ENCODE assay signal across 17 cellular contexts in the genomic region with DNA sequence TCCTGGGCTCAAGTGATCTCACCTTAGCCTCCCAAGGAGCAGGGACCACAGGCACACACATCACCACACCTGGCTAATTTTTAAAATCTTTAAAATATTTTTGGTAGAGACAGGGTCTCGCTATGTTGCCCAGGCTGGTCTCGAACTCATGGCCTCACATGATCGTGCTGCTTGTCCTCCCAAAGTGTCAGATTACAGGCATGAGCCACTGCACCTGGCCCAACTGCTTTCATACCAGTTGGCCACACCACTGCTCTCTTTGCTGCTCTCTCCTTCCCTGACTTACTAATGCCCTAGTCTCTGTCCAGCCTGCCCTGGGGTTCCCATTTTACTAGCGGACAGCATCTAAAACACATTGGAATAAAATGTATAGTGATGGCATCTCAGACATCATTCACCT.
"Had no signal": no experiment of that assay in that cellular context is flagged by ENCODE, and none has a peak within 500 bp of the region (broad histone marks: within the 10 kb centered on the region; RNA-seq: fewer than 3 reads in every experiment).

No MANE protein-coding gene starts in this region.

- H3K27ac Mint-ChIP-seq: effector memory CD8-positive, alpha-beta T cell; immature natural killer cell; natural killer cell; neural progenitor cell had no signal

- H3K4me3 Mint-ChIP-seq: effector memory CD8-positive, alpha-beta T cell; immature natural killer cell; natural killer cell; neural progenitor cell had no signal

- H3K9ac ChIP-seq: neural progenitor cell had no signal

- DNase-seq: effector memory CD8-positive, alpha-beta T cell; esophagus squamous epithelium; foreskin fibroblast; immature natural killer cell; left ventricle myocardium superior; mucosa of descending colon; natural killer cell; nucleus accumbens; ovary; right cardiac atrium; stimulated activated CD4-positive, alpha-beta T cell treated with anti-CD3 and anti-CD28 coated beads, Interleukin-4, amount 100 ng/mL, for 1 hour; stimulated activated naive CD4-positive, alpha-beta T cell; stomach; substantia nigra; transverse colon had no signal

- ATAC-seq: effector memory CD8-positive, alpha-beta T cell; left ventricle myocardium superior; mucosa of descending colon; natural killer cell had no signal

- H3K27ac ChIP-seq: esophagus squamous epithelium, neural progenitor cell, ovary, thoracic aorta, transverse colon had no signal

- H3K36me3 Mint-ChIP-seq: natural killer cell had no signal

- H3K4me1 Mint-ChIP-seq: immature natural killer cell, natural killer cell, neural progenitor cell had no signal

- H2AFZ ChIP-seq: neural progenitor cell had no signal

- H3K4me1 ChIP-seq: neural progenitor cell had no signal

- H3K27me3 ChIP-seq: esophagus squamous epithelium, neural progenitor cell, ovary, stomach, transverse colon had no signal

- H3K4me3 ChIP-seq: esophagus squamous epithelium, mucosa of descending colon, neural progenitor cell, ovary, stomach, thoracic aorta, transverse colon had no signal

- H3K4me2 ChIP-seq: neural progenitor cell had no signal

- H3K36me3 ChIP-seq: neural progenitor cell, ovary, transverse colon had no signal

- H3K9me3 Mint-ChIP-seq: effector memory CD8-positive, alpha-beta T cell; immature natural killer cell; natural killer cell; neural progenitor cell had no signal

- H3K9me3 ChIP-seq: esophagus squamous epithelium, mucosa of descending colon, ovary, stomach, thoracic aorta, transverse colon had no signal
